In genomic region chr4:560731-561211, GRCh38 we compare ENCODE assay signal across 30 cellular contexts. TPM values are rescaled to one million over a fixed set of nuclear protein-coding genes. Genes with fewer than 3 reads are reported as not detected.
"Had no signal": no experiment of that assay in that cellular context is flagged by ENCODE, and none has a peak within 500 bp of the region (broad histone marks: within the 10 kb centered on the region; RNA-seq: fewer than 3 reads in every experiment).

No MANE protein-coding gene starts in this region.

- H3K36me3 ChIP-seq: adrenal gland, heart left ventricle, ovary, transverse colon had no signal

- H3K4me1 ChIP-seq: adrenal gland, body of pancreas, heart left ventricle, testis, transverse colon had no signal

- H3K4me3 Mint-ChIP-seq: activated CD4-positive, alpha-beta T cell treated with anti-CD3 and anti-CD28 coated beads for 36 hours; activated naive CD4-positive, alpha-beta T cell treated with anti-CD3 and anti-CD28 coated beads for 36 hours; activated naive CD8-positive, alpha-beta T cell treated with anti-CD3 and anti-CD28 coated beads for 36 hours; activated T-cell treated with anti-CD3 and anti-CD28 coated beads, Interleukin-2, amount 50 U/mL, for 72 hours; effector memory CD8-positive, alpha-beta T cell; immature natural killer cell; natural killer cell treated with Interleukin-12 subunit alpha and Interleukin-12 subunit beta and Interleukin-15 and Interleukin-18, amount 100 ng/mL, for 72 hours had no signal

- H3K27ac Mint-ChIP-seq: activated CD4-positive, alpha-beta T cell treated with anti-CD3 and anti-CD28 coated beads for 36 hours; activated naive CD4-positive, alpha-beta T cell treated with anti-CD3 and anti-CD28 coated beads for 36 hours; activated naive CD8-positive, alpha-beta T cell treated with anti-CD3 and anti-CD28 coated beads for 36 hours; activated T-cell treated with anti-CD3 and anti-CD28 coated beads, Interleukin-2, amount 50 U/mL, for 72 hours; effector memory CD8-positive, alpha-beta T cell; immature natural killer cell; natural killer cell treated with Interleukin-12 subunit alpha and Interleukin-12 subunit beta and Interleukin-15 and Interleukin-18, amount 100 ng/mL, for 72 hours; progenitor cell of endocrine pancreas had no signal

- H3K27me3 ChIP-seq: adrenal gland, body of pancreas, ovary, testis, transverse colon had no signal

- H3K4me1 Mint-ChIP-seq: activated CD4-positive, alpha-beta T cell treated with anti-CD3 and anti-CD28 coated beads for 36 hours; activated naive CD8-positive, alpha-beta T cell treated with anti-CD3 and anti-CD28 coated beads for 36 hours; immature natural killer cell had no signal

- H3K36me3 Mint-ChIP-seq: activated naive CD8-positive, alpha-beta T cell treated with anti-CD3 and anti-CD28 coated beads for 36 hours; immature natural killer cell; natural killer cell treated with Interleukin-12 subunit alpha and Interleukin-12 subunit beta and Interleukin-15 and Interleukin-18, amount 100 ng/mL, for 72 hours had no signal

- H3K27me3 Mint-ChIP-seq: activated naive CD8-positive, alpha-beta T cell treated with anti-CD3 and anti-CD28 coated beads for 36 hours; progenitor cell of endocrine pancreas had no signal

- H3K9me3 ChIP-seq: adrenal gland, body of pancreas, heart left ventricle, ovary, testis, transverse colon had no signal

- H3K27ac ChIP-seq: adrenal gland, body of pancreas, heart left ventricle, ovary, skin epidermis, testis, transverse colon had no signal

- ATAC-seq: activated CD4-positive, alpha-beta T cell treated with anti-CD3 and anti-CD28 coated beads for 36 hours; activated T-cell treated with anti-CD3 and anti-CD28 coated beads, Interleukin-2, amount 50 U/mL, for 72 hours; body of pancreas; effector memory CD8-positive, alpha-beta T cell; heart left ventricle; natural killer cell treated with Interleukin-12 subunit alpha and Interleukin-12 subunit beta and Interleukin-15 and Interleukin-18, amount 100 ng/mL, for 72 hours; sciatic nerve; stimulated activated naive CD8-positive, alpha-beta T cell treated with anti-CD3 and anti-CD28 coated beads, Interleukin-15, Interleukin-2, amounts not matched to agents 100 U/mL and 50 U/mL, for 24 hours had no signal

- DNase-seq: activated CD4-positive, alpha-beta T cell treated with anti-CD3 and anti-CD28 coated beads for 36 hours; activated CD4-positive, CD25-positive, alpha-beta regulatory T cell; activated naive CD4-positive, alpha-beta T cell treated with anti-CD3 and anti-CD28 coated beads for 36 hours; activated naive CD8-positive, alpha-beta T cell treated with anti-CD3 and anti-CD28 coated beads for 36 hours; activated T-cell treated with anti-CD3 and anti-CD28 coated beads for 4 hours; activated T-cell treated with anti-CD3 and anti-CD28 coated beads, Interleukin-2, amount 50 U/mL, for 72 hours; aorta; body of pancreas; cortex of kidney; effector memory CD8-positive, alpha-beta T cell; foreskin fibroblast; heart left ventricle; immature natural killer cell; mesendoderm; ovary; retina; stimulated activated CD4-positive, alpha-beta T cell treated with anti-CD3 and anti-CD28 coated beads, Interleukin-12 subunit alpha, Interleukin-12 subunit beta, amount 100 ng/mL, for 4 hours; stimulated activated CD4-positive, alpha-beta T cell treated with anti-CD3 and anti-CD28 coated beads, Interleukin-4, amount 100 ng/mL, for 1 hour; stimulated activated naive CD8-positive, alpha-beta T cell treated with anti-CD3 and anti-CD28 coated beads, Interleukin-15, Interleukin-2, amounts not matched to agents 100 U/mL and 50 U/mL, for 24 hours; testis; transverse colon had no signal

- H3K9me3 Mint-ChIP-seq: natural killer cell treated with Interleukin-12 subunit alpha and Interleukin-12 subunit beta and Interleukin-15 and Interleukin-18, amount 100 ng/mL, for 72 hours had no signal

- H3K4me3 ChIP-seq: adrenal gland, body of pancreas, heart left ventricle, lung, ovary, skin epidermis, testis, transverse colon had no signal

RNA-seq across cellular contexts. Expression of gene TMEM271, which starts 15.3 kb away (rescaled TPM):
- total RNA-seq: activated CD4-positive, alpha-beta T cell treated with anti-CD3 and anti-CD28 coated beads for 36 hours; activated naive CD4-positive, alpha-beta T cell treated with anti-CD3 and anti-CD28 coated beads for 36 hours; activated naive CD8-positive, alpha-beta T cell treated with anti-CD3 and anti-CD28 coated beads for 36 hours; activated T-cell treated with anti-CD3 and anti-CD28 coated beads, Interleukin-2, amount 50 U/mL, for 72 hours; aorta; body of pancreas; heart left ventricle; kidney epithelial cell; lung; mononuclear cell; natural killer cell treated with Interleukin-12 subunit alpha and Interleukin-12 subunit beta and Interleukin-15 and Interleukin-18, amount 100 ng/mL, for 72 hours; ovary; progenitor cell of endocrine pancreas; sciatic nerve; T-helper 1 cell treated with Interleukin-12 subunit alpha and Interleukin-12 subunit beta and Interleukin-4 antibody, amounts not matched to agents 30 ng/mL and 1 ng/mL, for 36 hours; transverse colon had no signal
- polyA plus RNA-seq: aorta, heart left ventricle, immature natural killer cell, lung, ovary had no signal
